1 cellular context compared by ENCODE assay signal in the genomic region with DNA sequence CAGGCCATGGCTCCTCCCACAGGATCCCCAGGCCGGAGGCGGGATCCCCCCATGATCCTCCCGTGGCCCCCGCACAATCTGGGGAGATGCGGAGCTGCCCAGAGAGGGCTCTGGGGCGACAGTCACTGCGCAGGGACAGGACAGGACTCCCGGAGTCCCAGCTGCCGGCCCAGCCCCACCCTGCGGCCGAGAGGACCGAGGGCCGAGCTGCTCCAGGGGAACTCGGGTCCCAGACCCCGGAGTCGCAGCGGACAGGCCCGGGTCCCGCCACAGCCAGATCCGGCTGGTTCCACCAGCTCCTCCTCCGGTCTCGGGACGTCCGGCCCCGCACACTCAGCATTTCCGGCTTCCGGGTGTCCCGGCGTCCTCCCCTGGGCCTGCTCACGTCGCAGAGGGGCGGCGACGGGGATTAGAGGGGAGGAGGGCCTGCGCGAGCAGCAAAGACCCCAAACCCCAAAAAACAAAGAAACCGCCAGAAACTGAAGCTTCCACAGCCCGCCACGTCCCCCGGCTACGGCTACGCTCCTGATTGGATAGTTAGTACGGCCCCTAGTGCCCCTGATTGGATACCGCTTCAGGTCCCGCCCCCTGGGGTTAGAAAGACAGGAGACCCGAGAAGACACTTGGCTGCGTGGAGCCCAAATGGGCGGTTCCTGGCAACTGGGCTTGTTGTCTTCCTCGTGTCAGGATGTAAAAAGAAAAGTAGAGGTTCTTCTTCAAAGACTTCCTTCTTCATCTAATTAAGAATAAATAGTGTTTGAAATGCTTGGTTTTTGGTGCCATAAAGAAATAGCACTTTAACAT.
TF ChIP-seq lines count a peak whose summit lies in the region.

No MANE protein-coding gene starts in this region.

TF ChIP-seq in HepG2, 621 proteins besides CTCF, POLR2A, EP300 and RAD21 (continued from another document and continues in another):
- TF ChIP-seq, protein P1, sequence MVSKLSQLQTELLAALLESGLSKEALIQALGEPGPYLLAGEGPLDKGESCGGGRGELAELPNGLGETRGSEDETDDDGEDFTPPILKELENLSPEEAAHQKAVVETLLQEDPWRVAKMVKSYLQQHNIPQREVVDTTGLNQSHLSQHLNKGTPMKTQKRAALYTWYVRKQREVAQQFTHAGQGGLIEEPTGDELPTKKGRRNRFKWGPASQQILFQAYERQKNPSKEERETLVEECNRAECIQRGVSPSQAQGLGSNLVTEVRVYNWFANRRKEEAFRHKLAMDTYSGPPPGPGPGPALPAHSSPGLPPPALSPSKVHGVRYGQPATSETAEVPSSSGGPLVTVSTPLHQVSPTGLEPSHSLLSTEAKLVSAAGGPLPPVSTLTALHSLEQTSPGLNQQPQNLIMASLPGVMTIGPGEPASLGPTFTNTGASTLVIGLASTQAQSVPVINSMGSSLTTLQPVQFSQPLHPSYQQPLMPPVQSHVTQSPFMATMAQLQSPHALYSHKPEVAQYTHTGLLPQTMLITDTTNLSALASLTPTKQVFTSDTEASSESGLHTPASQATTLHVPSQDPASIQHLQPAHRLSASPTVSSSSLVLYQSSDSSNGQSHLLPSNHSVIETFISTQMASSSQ (IDR thresholded peaks at IDR 0.05; ENCODE audit: low read depth) = no peak
- TF ChIP-seq, protein P1 (CRISPR knock-in tag; IDR thresholded peaks at IDR 0.05; ENCODE audit: borderline replicate concordance) = peak; percentile 42; the same call in 1 of the 2 replicates
- no peak for TF ChIP-seq CBX2 (IDR thresholded peaks at IDR 0.05; ENCODE audit: low read depth, low read length)
- no peak for TF ChIP-seq CBX2 (CRISPR knock-in tag; IDR thresholded peaks at IDR 0.05; ENCODE audit: low read depth)
- TF ChIP-seq, protein P2, sequence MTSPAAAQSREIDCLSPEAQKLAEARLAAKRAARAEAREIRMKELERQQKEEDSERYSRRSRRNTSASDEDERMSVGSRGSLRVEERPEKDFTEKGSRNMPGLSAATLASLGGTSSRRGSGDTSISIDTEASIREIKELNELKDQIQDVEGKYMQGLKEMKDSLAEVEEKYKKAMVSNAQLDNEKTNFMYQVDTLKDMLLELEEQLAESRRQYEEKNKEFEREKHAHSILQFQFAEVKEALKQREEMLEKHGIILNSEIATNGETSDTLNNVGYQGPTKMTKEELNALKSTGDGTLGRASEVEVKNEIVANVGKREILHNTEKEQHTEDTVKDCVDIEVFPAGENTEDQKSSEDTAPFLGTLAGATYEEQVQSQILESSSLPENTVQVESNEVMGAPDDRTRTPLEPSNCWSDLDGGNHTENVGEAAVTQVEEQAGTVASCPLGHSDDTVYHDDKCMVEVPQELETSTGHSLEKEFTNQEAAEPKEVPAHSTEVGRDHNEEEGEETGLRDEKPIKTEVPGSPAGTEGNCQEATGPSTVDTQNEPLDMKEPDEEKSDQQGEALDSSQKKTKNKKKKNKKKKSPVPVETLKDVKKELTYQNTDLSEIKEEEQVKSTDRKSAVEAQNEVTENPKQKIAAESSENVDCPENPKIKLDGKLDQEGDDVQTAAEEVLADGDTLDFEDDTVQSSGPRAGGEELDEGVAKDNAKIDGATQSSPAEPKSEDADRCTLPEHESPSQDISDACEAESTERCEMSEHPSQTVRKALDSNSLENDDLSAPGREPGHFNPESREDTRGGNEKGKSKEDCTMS (CRISPR knock-in tag; conservative IDR thresholded peaks at IDR 0.05) = no peak
- no peak for TF ChIP-seq JUND (CRISPR knock-in tag; IDR thresholded peaks at IDR 0.05)
- TF ChIP-seq, protein P3, sequence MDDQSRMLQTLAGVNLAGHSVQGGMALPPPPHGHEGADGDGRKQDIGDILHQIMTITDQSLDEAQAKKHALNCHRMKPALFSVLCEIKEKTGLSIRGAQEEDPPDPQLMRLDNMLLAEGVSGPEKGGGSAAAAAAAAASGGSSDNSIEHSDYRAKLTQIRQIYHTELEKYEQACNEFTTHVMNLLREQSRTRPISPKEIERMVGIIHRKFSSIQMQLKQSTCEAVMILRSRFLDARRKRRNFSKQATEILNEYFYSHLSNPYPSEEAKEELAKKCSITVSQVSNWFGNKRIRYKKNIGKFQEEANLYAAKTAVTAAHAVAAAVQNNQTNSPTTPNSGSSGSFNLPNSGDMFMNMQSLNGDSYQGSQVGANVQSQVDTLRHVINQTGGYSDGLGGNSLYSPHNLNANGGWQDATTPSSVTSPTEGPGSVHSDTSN (CRISPR knock-in tag; IDR thresholded peaks at IDR 0.05; ENCODE audit: borderline replicate concordance) = no peak
- peak; percentile 47 for TF ChIP-seq POGZ (CRISPR knock-in tag; IDR thresholded peaks at IDR 0.05)
- TF ChIP-seq AHR (CRISPR knock-in tag; IDR thresholded peaks at IDR 0.05) = no peak
- TF ChIP-seq, protein P4, sequence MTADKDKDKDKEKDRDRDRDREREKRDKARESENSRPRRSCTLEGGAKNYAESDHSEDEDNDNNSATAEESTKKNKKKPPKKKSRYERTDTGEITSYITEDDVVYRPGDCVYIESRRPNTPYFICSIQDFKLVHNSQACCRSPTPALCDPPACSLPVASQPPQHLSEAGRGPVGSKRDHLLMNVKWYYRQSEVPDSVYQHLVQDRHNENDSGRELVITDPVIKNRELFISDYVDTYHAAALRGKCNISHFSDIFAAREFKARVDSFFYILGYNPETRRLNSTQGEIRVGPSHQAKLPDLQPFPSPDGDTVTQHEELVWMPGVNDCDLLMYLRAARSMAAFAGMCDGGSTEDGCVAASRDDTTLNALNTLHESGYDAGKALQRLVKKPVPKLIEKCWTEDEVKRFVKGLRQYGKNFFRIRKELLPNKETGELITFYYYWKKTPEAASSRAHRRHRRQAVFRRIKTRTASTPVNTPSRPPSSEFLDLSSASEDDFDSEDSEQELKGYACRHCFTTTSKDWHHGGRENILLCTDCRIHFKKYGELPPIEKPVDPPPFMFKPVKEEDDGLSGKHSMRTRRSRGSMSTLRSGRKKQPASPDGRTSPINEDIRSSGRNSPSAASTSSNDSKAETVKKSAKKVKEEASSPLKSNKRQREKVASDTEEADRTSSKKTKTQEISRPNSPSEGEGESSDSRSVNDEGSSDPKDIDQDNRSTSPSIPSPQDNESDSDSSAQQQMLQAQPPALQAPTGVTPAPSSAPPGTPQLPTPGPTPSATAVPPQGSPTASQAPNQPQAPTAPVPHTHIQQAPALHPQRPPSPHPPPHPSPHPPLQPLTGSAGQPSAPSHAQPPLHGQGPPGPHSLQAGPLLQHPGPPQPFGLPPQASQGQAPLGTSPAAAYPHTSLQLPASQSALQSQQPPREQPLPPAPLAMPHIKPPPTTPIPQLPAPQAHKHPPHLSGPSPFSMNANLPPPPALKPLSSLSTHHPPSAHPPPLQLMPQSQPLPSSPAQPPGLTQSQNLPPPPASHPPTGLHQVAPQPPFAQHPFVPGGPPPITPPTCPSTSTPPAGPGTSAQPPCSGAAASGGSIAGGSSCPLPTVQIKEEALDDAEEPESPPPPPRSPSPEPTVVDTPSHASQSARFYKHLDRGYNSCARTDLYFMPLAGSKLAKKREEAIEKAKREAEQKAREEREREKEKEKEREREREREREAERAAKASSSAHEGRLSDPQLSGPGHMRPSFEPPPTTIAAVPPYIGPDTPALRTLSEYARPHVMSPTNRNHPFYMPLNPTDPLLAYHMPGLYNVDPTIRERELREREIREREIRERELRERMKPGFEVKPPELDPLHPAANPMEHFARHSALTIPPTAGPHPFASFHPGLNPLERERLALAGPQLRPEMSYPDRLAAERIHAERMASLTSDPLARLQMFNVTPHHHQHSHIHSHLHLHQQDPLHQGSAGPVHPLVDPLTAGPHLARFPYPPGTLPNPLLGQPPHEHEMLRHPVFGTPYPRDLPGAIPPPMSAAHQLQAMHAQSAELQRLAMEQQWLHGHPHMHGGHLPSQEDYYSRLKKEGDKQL (CRISPR knock-in tag; IDR thresholded peaks at IDR 0.05; ENCODE audit: low read depth) = no peak
- no peak for TF ChIP-seq ZNF3 (CRISPR knock-in tag; IDR thresholded peaks at IDR 0.05)
- no peak for TF ChIP-seq ZNF253 (CRISPR knock-in tag; IDR thresholded peaks at IDR 0.05; ENCODE audit: borderline replicate concordance)
- TF ChIP-seq, protein P5, sequence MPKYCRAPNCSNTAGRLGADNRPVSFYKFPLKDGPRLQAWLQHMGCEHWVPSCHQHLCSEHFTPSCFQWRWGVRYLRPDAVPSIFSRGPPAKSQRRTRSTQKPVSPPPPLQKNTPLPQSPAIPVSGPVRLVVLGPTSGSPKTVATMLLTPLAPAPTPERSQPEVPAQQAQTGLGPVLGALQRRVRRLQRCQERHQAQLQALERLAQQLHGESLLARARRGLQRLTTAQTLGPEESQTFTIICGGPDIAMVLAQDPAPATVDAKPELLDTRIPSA (CRISPR knock-in tag; IDR thresholded peaks at IDR 0.05; ENCODE audit: borderline replicate concordance) = peak; percentile 72; the same call in 1 of the 2 replicates
- TF ChIP-seq, protein P6, sequence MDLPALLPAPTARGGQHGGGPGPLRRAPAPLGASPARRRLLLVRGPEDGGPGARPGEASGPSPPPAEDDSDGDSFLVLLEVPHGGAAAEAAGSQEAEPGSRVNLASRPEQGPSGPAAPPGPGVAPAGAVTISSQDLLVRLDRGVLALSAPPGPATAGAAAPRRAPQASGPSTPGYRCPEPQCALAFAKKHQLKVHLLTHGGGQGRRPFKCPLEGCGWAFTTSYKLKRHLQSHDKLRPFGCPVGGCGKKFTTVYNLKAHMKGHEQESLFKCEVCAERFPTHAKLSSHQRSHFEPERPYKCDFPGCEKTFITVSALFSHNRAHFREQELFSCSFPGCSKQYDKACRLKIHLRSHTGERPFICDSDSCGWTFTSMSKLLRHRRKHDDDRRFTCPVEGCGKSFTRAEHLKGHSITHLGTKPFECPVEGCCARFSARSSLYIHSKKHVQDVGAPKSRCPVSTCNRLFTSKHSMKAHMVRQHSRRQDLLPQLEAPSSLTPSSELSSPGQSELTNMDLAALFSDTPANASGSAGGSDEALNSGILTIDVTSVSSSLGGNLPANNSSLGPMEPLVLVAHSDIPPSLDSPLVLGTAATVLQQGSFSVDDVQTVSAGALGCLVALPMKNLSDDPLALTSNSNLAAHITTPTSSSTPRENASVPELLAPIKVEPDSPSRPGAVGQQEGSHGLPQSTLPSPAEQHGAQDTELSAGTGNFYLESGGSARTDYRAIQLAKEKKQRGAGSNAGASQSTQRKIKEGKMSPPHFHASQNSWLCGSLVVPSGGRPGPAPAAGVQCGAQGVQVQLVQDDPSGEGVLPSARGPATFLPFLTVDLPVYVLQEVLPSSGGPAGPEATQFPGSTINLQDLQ (CRISPR knock-in tag; IDR thresholded peaks at IDR 0.05) = 0 out of 2 replicates have a peak, but pooled peaks have one; percentile 25
- TF ChIP-seq TMF1 (CRISPR knock-in tag; IDR thresholded peaks at IDR 0.05; ENCODE audit: low read depth) = no peak
- TF ChIP-seq ZSCAN25 (CRISPR knock-in tag; IDR thresholded peaks at IDR 0.05) = no peak
- no peak for TF ChIP-seq FOXK2 (IDR thresholded peaks at IDR 0.05)
- TF ChIP-seq, protein P7, sequence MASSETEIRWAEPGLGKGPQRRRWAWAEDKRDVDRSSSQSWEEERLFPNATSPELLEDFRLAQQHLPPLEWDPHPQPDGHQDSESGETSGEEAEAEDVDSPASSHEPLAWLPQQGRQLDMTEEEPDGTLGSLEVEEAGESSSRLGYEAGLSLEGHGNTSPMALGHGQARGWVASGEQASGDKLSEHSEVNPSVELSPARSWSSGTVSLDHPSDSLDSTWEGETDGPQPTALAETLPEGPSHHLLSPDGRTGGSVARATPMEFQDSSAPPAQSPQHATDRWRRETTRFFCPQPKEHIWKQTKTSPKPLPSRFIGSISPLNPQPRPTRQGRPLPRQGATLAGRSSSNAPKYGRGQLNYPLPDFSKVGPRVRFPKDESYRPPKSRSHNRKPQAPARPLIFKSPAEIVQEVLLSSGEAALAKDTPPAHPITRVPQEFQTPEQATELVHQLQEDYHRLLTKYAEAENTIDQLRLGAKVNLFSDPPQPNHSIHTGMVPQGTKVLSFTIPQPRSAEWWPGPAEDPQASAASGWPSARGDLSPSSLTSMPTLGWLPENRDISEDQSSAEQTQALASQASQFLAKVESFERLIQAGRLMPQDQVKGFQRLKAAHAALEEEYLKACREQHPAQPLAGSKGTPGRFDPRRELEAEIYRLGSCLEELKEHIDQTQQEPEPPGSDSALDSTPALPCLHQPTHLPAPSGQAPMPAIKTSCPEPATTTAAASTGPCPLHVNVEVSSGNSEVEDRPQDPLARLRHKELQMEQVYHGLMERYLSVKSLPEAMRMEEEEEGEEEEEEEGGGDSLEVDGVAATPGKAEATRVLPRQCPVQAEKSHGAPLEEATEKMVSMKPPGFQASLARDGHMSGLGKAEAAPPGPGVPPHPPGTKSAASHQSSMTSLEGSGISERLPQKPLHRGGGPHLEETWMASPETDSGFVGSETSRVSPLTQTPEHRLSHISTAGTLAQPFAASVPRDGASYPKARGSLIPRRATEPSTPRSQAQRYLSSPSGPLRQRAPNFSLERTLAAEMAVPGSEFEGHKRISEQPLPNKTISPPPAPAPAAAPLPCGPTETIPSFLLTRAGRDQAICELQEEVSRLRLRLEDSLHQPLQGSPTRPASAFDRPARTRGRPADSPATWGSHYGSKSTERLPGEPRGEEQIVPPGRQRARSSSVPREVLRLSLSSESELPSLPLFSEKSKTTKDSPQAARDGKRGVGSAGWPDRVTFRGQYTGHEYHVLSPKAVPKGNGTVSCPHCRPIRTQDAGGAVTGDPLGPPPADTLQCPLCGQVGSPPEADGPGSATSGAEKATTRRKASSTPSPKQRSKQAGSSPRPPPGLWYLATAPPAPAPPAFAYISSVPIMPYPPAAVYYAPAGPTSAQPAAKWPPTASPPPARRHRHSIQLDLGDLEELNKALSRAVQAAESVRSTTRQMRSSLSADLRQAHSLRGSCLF (CRISPR knock-in tag; IDR thresholded peaks at IDR 0.05; ENCODE audit: borderline replicate concordance) = no peak
- TF ChIP-seq, protein P8, sequence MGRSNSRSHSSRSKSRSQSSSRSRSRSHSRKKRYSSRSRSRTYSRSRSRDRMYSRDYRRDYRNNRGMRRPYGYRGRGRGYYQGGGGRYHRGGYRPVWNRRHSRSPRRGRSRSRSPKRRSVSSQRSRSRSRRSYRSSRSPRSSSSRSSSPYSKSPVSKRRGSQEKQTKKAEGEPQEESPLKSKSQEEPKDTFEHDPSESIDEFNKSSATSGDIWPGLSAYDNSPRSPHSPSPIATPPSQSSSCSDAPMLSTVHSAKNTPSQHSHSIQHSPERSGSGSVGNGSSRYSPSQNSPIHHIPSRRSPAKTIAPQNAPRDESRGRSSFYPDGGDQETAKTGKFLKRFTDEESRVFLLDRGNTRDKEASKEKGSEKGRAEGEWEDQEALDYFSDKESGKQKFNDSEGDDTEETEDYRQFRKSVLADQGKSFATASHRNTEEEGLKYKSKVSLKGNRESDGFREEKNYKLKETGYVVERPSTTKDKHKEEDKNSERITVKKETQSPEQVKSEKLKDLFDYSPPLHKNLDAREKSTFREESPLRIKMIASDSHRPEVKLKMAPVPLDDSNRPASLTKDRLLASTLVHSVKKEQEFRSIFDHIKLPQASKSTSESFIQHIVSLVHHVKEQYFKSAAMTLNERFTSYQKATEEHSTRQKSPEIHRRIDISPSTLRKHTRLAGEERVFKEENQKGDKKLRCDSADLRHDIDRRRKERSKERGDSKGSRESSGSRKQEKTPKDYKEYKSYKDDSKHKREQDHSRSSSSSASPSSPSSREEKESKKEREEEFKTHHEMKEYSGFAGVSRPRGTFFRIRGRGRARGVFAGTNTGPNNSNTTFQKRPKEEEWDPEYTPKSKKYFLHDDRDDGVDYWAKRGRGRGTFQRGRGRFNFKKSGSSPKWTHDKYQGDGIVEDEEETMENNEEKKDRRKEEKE (IDR thresholded peaks at IDR 0.05) = no peak
- no peak for TF ChIP-seq ZNF83 (CRISPR knock-in tag; IDR thresholded peaks at IDR 0.05; ENCODE audit: borderline replicate concordance)
- no peak for TF ChIP-seq ETV6 (CRISPR knock-in tag; conservative IDR thresholded peaks at IDR 0.05)
